ENCODE assay signal across 17 cellular contexts in genomic region chr17:32015245-32016013, GRCh38. TPM values are rescaled to one million over a fixed set of nuclear protein-coding genes. Genes with fewer than 3 reads are reported as not detected.
DNase-seq lines count a peak whose midpoint lies in the region; ATAC-seq and TF ChIP-seq lines count a peak whose summit lies in the region.
"Had no signal": no experiment of that assay in that cellular context is flagged by ENCODE, and none has a peak within 500 bp of the region (broad histone marks: within the 10 kb centered on the region; RNA-seq: fewer than 3 reads in every experiment).

No MANE protein-coding gene starts in this region.

- BruUV-seq in Calu3 (replicated peaks; lab: Mats Ljungman, UMichigan) = no TSS peak

- no peak overlapping the region for H3K4me2 ChIP-seq in fibroblast of lung (ENCODE audit: extremely low read depth, insufficient read depth, low read length)

- no peak overlapping the region for H3K4me3 ChIP-seq in MG63
- no peak overlapping the region for H3K4me3 ChIP-seq in fibroblast of lung (replicated peaks in 1 of 4; ENCODE audit: control extremely low read depth in 1 of 4, insufficient read depth in 1 of 4, low read depth in 3 of 4, low read length in 4 of 4)
- H3K4me3 ChIP-seq: thyroid gland had no signal

- no peaks in the 10 kb centered on the region for H3K9me3 Mint-ChIP-seq in Calu3 (ENCODE audit: low read depth, unreplicated experiment)
- H3K9me3 Mint-ChIP-seq: effector memory CD8-positive, alpha-beta T cell had no signal

- intact Hi-C loops in Calu3 (cut with micrococcal nuclease; ENCODE audit: unreplicated experiment) = no loop called here

- H3K4me1 ChIP-seq in fibroblast of lung (ENCODE audit: control insufficient read depth, extremely low read depth, insufficient read depth, low read length) = no peaks in the 10 kb centered on the region
- H3K4me1 ChIP-seq: thyroid gland had no signal

- no peak overlapping the region for H3K27ac ChIP-seq in fibroblast of lung (ENCODE audit: insufficient read depth, low read length)
- H3K27ac ChIP-seq: C4-2B, thyroid gland had no signal

- H3K36me3 ChIP-seq in MG63 (no peaks in the 10 kb centered on the region), fibroblast of lung (ENCODE audit: control insufficient read depth, insufficient read depth, low read length) (no peaks in the 10 kb centered on the region)
- H3K36me3 ChIP-seq: thyroid gland had no signal

- no peak overlapping the region for H3K9ac ChIP-seq in fibroblast of lung (ENCODE audit: insufficient read depth, low read length)

- no peak overlapping the region for H3K4me3 Mint-ChIP-seq in Calu3 (ENCODE audit: low read depth, unreplicated experiment)
- H3K4me3 Mint-ChIP-seq: effector memory CD8-positive, alpha-beta T cell had no signal

- no peak for ATAC-seq in HG03135 (IDR thresholded peaks at IDR 0.05; ENCODE audit: unreplicated experiment)
- ATAC-seq: effector memory CD8-positive, alpha-beta T cell had no signal

- CTCF ChIA-PET in Calu3 (lab: Charles Lee) = no interaction called here

- TF ChIP-seq CTCF in Calu3 (IDR thresholded peaks at IDR 0.05; ENCODE audit: unreplicated experiment) = no peak
- TF ChIP-seq CTCF in fibroblast of lung (conservative IDR thresholded peaks at IDR 0.05 in 1 of 2, IDR thresholded peaks at IDR 0.05 in 1 of 2; ENCODE audit: low read depth in 1 of 2, low read length in 2 of 2) = no peak
- TF ChIP-seq CTCF in GM13977 (IDR thresholded peaks at IDR 0.05; ENCODE audit: extremely low read depth, insufficient read depth, missing control alignments) = no peak

- H3K27me3 Mint-ChIP-seq in Calu3 (ENCODE audit: unreplicated experiment) = no peaks in the 10 kb centered on the region
- H3K27me3 Mint-ChIP-seq: activated naive CD8-positive, alpha-beta T cell; effector memory CD8-positive, alpha-beta T cell had no signal

- no peak overlapping the region for H3K27ac Mint-ChIP-seq in Calu3 (ENCODE audit: unreplicated experiment)

- DNase-seq in Calu3 = peak; percentile 28
- DNase-seq in MG63 = peak; percentile 59
- DNase-seq in NCI-H510A treated with DMSO at 0.1 percent for 48 hours (lab: John Stamatoyannopoulos, UW) = peak; percentile 97
- DNase-seq in fibroblast of lung (ENCODE audit: low read depth in 2 of 2) = peak; percentile 20 to 23
- DNase-seq in SW480 (ENCODE audit: low spot score) = no peak
- DNase-seq in mucosa of gallbladder (ENCODE audit: low spot score) = no peak
- no peak for DNase-seq in GM13977 (ENCODE audit: low spot score)
- DNase-seq: activated CD4-positive, alpha-beta T cell treated with anti-CD3 and anti-CD28 coated beads, Interleukin-2, amount 50 U/mL, for 48 hours; effector memory CD8-positive, alpha-beta T cell; hypothalamus; mesendoderm; NCI-H226; retina; thyroid gland had no signal

- H4K20me1 ChIP-seq in fibroblast of lung (ENCODE audit: control insufficient read depth, extremely low read depth, insufficient read depth, low read length) = no peaks in the 10 kb centered on the region

- H2AFZ ChIP-seq in fibroblast of lung (ENCODE audit: low read length) = no peak overlapping the region

- H3K27me3 ChIP-seq in MG63 (no peaks in the 10 kb centered on the region), fibroblast of lung (ENCODE audit: control insufficient read depth, insufficient read depth, low read length) (no peaks in the 10 kb centered on the region)
- H3K27me3 ChIP-seq: thyroid gland had no signal

- no peaks in the 10 kb centered on the region for H3K36me3 Mint-ChIP-seq in Calu3 (ENCODE audit: insufficient read depth, unreplicated experiment)

- peaks cover 9% of the 10 kb centered on the region for H3K79me2 ChIP-seq in fibroblast of lung (ENCODE audit: control insufficient read depth, insufficient read depth, low read length)

- no peaks in the 10 kb centered on the region for H3K9me3 ChIP-seq in MG63
- H3K9me3 ChIP-seq in fibroblast of lung (ENCODE audit: control insufficient read depth, insufficient read depth, low read depth, low read length) = no peaks in the 10 kb centered on the region
- H3K9me3 ChIP-seq: thyroid gland had no signal

- in situ Hi-C loops in GM13977 (cut with MboI; ENCODE audit: low pct_unique_long_range_greater_than_20kb, low sequenced_read_pairs, unreplicated experiment) = no loop called here

- H3K4me1 Mint-ChIP-seq in Calu3 (ENCODE audit: low read depth, unreplicated experiment) = no peaks in the 10 kb centered on the region

RNA-seq across cellular contexts. Expression of gene LRRC37B, which starts 8.2 kb away (rescaled TPM):
- 12.9 and 13.7 TPM in 2 replicates for total RNA-seq in Calu3 (2022)
- total RNA-seq in MG63 (2014; rRNA removed; shearing (Covaris generic); ENCODE audit: low replicate concordance) = 1.8 and 3.3 TPM in 2 replicates
- 13.1 and 25.6 TPM in 2 replicates for total RNA-seq in fibroblast of lung
- 8.1 and 9.9 TPM in 2 replicates for polyA plus RNA-seq in fibroblast of lung
- polyA plus RNA-seq in fibroblast of lung (2012) = 5.6 and 5.9 TPM in 2 replicates
- 8.1 and 13.3 TPM in 2 replicates for polyA minus RNA-seq in fibroblast of lung (ENCODE audit: low replicate concordance)
- total RNA-seq in mucosa of gallbladder = 22.9 TPM

Comparison
In these comparisons a context has a peak if more than half of its experiments do, and no peak if none do; other contexts are left out.
1. DNase-seq: peak in Calu3 (single experiment), MG63 (single experiment), NCI-H510A treated with DMSO at 0.1 percent for 48 hours (single experiment) and fibroblast of lung (2 of 2); none in SW480 (single experiment), mucosa of gallbladder (single experiment) and GM13977 (single experiment).